In genomic region chr17:77207689-77208216, GRCh38 we compare ENCODE assay signal across 18 cellular contexts.
DNase-seq lines count a peak whose midpoint lies in the region; ATAC-seq, FAIRE-seq and TF ChIP-seq lines count a peak whose summit lies in the region.
"Had no signal": no experiment of that assay in that cellular context is flagged by ENCODE, and none has a peak within 500 bp of the region (broad histone marks: within the 10 kb centered on the region; RNA-seq: fewer than 3 reads in every experiment).

No MANE protein-coding gene starts in this region.

- 79 to 85% (median 82%) methylated on average over 9 of the region's 9 CpGs for WGBS in heart left ventricle, 4 donors

- H3K36me3 Mint-ChIP-seq in endothelial cell (ENCODE audit: low read depth, unreplicated experiment) = peaks cover 81% of the 10 kb centered on the region

- no peak for ATAC-seq in heart left ventricle
- ATAC-seq in Right ventricle myocardium superior (ENCODE audit: poor library complexity) = no peak
- no peak for ATAC-seq in upper lobe of right lung
- ATAC-seq: naive thymus-derived CD4-positive, alpha-beta T cell had no signal

- CTCF ChIA-PET in RWPE1 (lab: Yijun Ruan, JAX) = no interaction called here

- peaks cover 20% of the 10 kb centered on the region for H3K27me3 Mint-ChIP-seq in endothelial cell (ENCODE audit: unreplicated experiment)
- H3K27me3 Mint-ChIP-seq: naive thymus-derived CD4-positive, alpha-beta T cell had no signal

- POLR2A ChIA-PET in RWPE1 (lab: Yijun Ruan, JAX; ENCODE audit: low non-redundant PET) = no interaction called here

- H3K9me3 ChIP-seq in heart left ventricle (no peaks in the 10 kb centered on the region), upper lobe of right lung (no peaks in the 10 kb centered on the region)
- H3K9me3 ChIP-seq: BE2C had no signal

- no peaks in the 10 kb centered on the region for H3K27me3 ChIP-seq in heart left ventricle
- no peaks in the 10 kb centered on the region for H3K27me3 ChIP-seq in rectal smooth muscle tissue (ENCODE audit: control insufficient read depth, insufficient read depth, low read length)
- no peaks in the 10 kb centered on the region for H3K27me3 ChIP-seq in upper lobe of right lung
- H3K27me3 ChIP-seq: BE2C had no signal

- peaks cover 53% of the 10 kb centered on the region for H3K4me1 Mint-ChIP-seq in endothelial cell (ENCODE audit: unreplicated experiment)

- TF ChIP-seq POLR2A in heart left ventricle (IDR thresholded peaks at IDR 0.05) (no peak), GM12892 (IDR thresholded peaks at IDR 0.05; ENCODE audit: low read depth, low read length) (no peak)

- H3K4me3 Mint-ChIP-seq in endothelial cell (ENCODE audit: unreplicated experiment) = no peak overlapping the region
- H3K4me3 Mint-ChIP-seq: naive thymus-derived CD4-positive, alpha-beta T cell had no signal

- TF ChIP-seq CTCF in heart left ventricle (IDR thresholded peaks at IDR 0.05) (no peak), endothelial cell (IDR thresholded peaks at IDR 0.05; ENCODE audit: unreplicated experiment) (no peak), upper lobe of right lung (IDR thresholded peaks at IDR 0.05) (no peak), RWPE1 (conservative IDR thresholded peaks at IDR 0.05; ENCODE audit: low read depth) (no peak)

- no peak for FAIRE-seq in GM12892 (lab: Jason Lieb, UNC)

- no peak for DNase-seq in heart left ventricle
- DNase-seq in Right ventricle myocardium superior = no peak
- DNase-seq in endothelial cell (ENCODE audit: low spot score) = no peak
- DNase-seq in upper lobe of right lung = peak; percentile 21
- DNase-seq in RWPE1 (ENCODE audit: low spot score) = no peak
- no peak for DNase-seq in GM12892 (ENCODE audit: insufficient read length)
- no peak for DNase-seq in SHP77 treated with DMSO at 0.1 percent for 48 hours (lab: John Stamatoyannopoulos, UW)
- DNase-seq: 8988T; activated CD4-positive, alpha-beta T cell treated with anti-CD3 and anti-CD28 coated beads, Interleukin-2, amount 50 U/mL, for 48 hours; BE2C; effector memory CD4-positive, alpha-beta T cell; GOT3; naive thymus-derived CD4-positive, alpha-beta T cell; NCI-H2081 treated with DMSO at 0.1 percent for 48 hours; NCI-H524 had no signal

- intact Hi-C loops in heart left ventricle (cut with DNase I) (loop anchor here in 8 of 10 donors (1.0 to 10.0 kb wide), 7 partner anchors 40 to 119 kb away; partner anchors contain the start of gene SEC14L1 (in 1 of the 8)), Right ventricle myocardium superior (cut with DNase I) (no loop called here), upper lobe of right lung (cut with DNase I) (loop anchor here (10.0 kb wide), 1 partner anchor 63 kb away; the partner anchor contains the start of gene SEC14L1)

- peak overlapping the region; percentile 90 for H3K27ac Mint-ChIP-seq in endothelial cell (ENCODE audit: unreplicated experiment)
- H3K27ac Mint-ChIP-seq: naive thymus-derived CD4-positive, alpha-beta T cell had no signal

- H3K27ac ChIP-seq in heart left ventricle (peak overlapping the region; percentile 21 to 72 (median 55)), rectal smooth muscle tissue (ENCODE audit: low read depth, low read length) (peak overlapping the region; percentile 37), upper lobe of right lung (peak overlapping the region; percentile 37), RWPE1 (no peak overlapping the region)
- H3K27ac ChIP-seq: KMS-11, parathyroid adenoma had no signal

- no peaks in the 10 kb centered on the region for H3K9me3 Mint-ChIP-seq in endothelial cell (ENCODE audit: unreplicated experiment)

- H3K4me1 ChIP-seq in heart left ventricle (peaks cover 4 to 64% (median 35%) of the 10 kb centered on the region in 12 donors), rectal smooth muscle tissue (ENCODE audit: control insufficient read depth, insufficient read depth, low read length) (peaks cover 7% of the 10 kb centered on the region), upper lobe of right lung (peaks cover 24% of the 10 kb centered on the region)
- H3K4me1 ChIP-seq: parathyroid adenoma had no signal

- H3K36me3 ChIP-seq in heart left ventricle (peaks cover 0 to 100% (median 98%) of the 10 kb centered on the region in 9 donors), rectal smooth muscle tissue (ENCODE audit: control insufficient read depth, insufficient read depth, low read length) (peaks cover 44% of the 10 kb centered on the region), upper lobe of right lung (peaks cover 100% of the 10 kb centered on the region)

- H3K4me3 ChIP-seq in heart left ventricle (no peak overlapping the region), rectal smooth muscle tissue (ENCODE audit: low read length) (no peak overlapping the region), upper lobe of right lung (no peak overlapping the region)

- H3K9ac ChIP-seq in rectal smooth muscle tissue (ENCODE audit: low read length) = no peak overlapping the region
- H3K9ac ChIP-seq: KMS-11, parathyroid adenoma had no signal
